ENCODE assay signal across 8 cellular contexts in genomic region chr7:130921391-130922180, GRCh38.
DNase-seq lines count a peak whose midpoint lies in the region; ATAC-seq and TF ChIP-seq lines count a peak whose summit lies in the region.

No MANE protein-coding gene starts in this region.

- no peak for TF ChIP-seq CTCF in left ventricle myocardium inferior (IDR thresholded peaks at IDR 0.05; ENCODE audit: borderline replicate concordance)

- H3K27me3 ChIP-seq in left ventricle myocardium inferior (ENCODE audit: low read depth) (no peaks in the 10 kb centered on the region), H7 (ENCODE audit: control insufficient read depth, insufficient read depth, low read length) (no peaks in the 10 kb centered on the region)

- H3K36me3 Mint-ChIP-seq in activated naive CD4-positive, alpha-beta T cell treated with anti-CD3 and anti-CD28 coated beads, Interleukin-2, amount 10 ng/mL, durations not matched to agents 7 days and 5 days = peaks cover 58% of the 10 kb centered on the region

- H3K4me3 Mint-ChIP-seq in activated naive CD4-positive, alpha-beta T cell treated with anti-CD3 and anti-CD28 coated beads, Interleukin-2, amount 10 ng/mL, durations not matched to agents 7 days and 5 days = no peak overlapping the region

- no peaks in the 10 kb centered on the region for H3K36me3 ChIP-seq in left ventricle myocardium inferior
- H3K36me3 ChIP-seq in H7 (replicated peaks; ENCODE audit: control insufficient read depth, insufficient read depth, low read length) = no peaks in the 10 kb centered on the region

- H3K27me3 Mint-ChIP-seq in activated naive CD4-positive, alpha-beta T cell treated with anti-CD3 and anti-CD28 coated beads, Interleukin-2, amount 10 ng/mL, durations not matched to agents 7 days and 5 days = no peaks in the 10 kb centered on the region

- peaks cover 88% of the 10 kb centered on the region for H3K4me1 Mint-ChIP-seq in activated naive CD4-positive, alpha-beta T cell treated with anti-CD3 and anti-CD28 coated beads, Interleukin-2, amount 10 ng/mL, durations not matched to agents 7 days and 5 days

- CTCF ChIA-PET in activated naive CD4-positive, alpha-beta T cell treated with anti-CD3 and anti-CD28 coated beads, Interleukin-2, amount 10 ng/mL, durations not matched to agents 7 days and 5 days (lab: Charles Lee) = interaction anchor here (0.9 to 3.3 kb wide), 2 partner anchors 14 to 25 kb away, joined by 3 to 10 read pairs; no protein-coding TSS in a partner anchor

- peak overlapping the region; percentile 70 for H3K27ac Mint-ChIP-seq in activated naive CD4-positive, alpha-beta T cell treated with anti-CD3 and anti-CD28 coated beads, Interleukin-2, amount 10 ng/mL, durations not matched to agents 7 days and 5 days

- ATAC-seq in HG02885 (IDR thresholded peaks at IDR 0.05; ENCODE audit: poor library complexity, unreplicated experiment) (peak; percentile 35), GM18498 (IDR thresholded peaks at IDR 0.05; ENCODE audit: unreplicated experiment) (no peak)

- H3K4me1 ChIP-seq in left ventricle myocardium inferior = peaks cover 100% of the 10 kb centered on the region

- H3K9me3 Mint-ChIP-seq in activated naive CD4-positive, alpha-beta T cell treated with anti-CD3 and anti-CD28 coated beads, Interleukin-2, amount 10 ng/mL, durations not matched to agents 7 days and 5 days = no peaks in the 10 kb centered on the region

- H3K4me3 ChIP-seq in left ventricle myocardium inferior = peak overlapping the region; percentile 57
- H3K4me3 ChIP-seq in H7 (ENCODE audit: insufficient read depth, low read depth, low read length) = no peak overlapping the region

- H3K27ac ChIP-seq in left ventricle myocardium inferior (replicated peaks) = peak overlapping the region; percentile 92

- H3K9me3 ChIP-seq in left ventricle myocardium inferior (replicated peaks) = no peaks in the 10 kb centered on the region

- DNase-seq in activated naive CD4-positive, alpha-beta T cell treated with anti-CD3 and anti-CD28 coated beads, Interleukin-2, amount 10 ng/mL, durations not matched to agents 7 days and 5 days = no peak
- peak; percentile 49 for DNase-seq in left ventricle myocardium inferior
- peak; percentile 92 for DNase-seq in retina
- no peak for DNase-seq in H7
- no peak for DNase-seq in NCI-H146 treated with DMSO at 0.1 percent for 48 hours (lab: John Stamatoyannopoulos, UW; ENCODE audit: unreplicated experiment)
- DNase-seq in islet precursor cell = no peak

- intact Hi-C loops in left ventricle myocardium inferior (cut with micrococcal nuclease) = no loop called here

Comparison
In these comparisons a context has a peak if more than half of its experiments do, and no peak if none do; other contexts are left out.
1. DNase-seq: peak in left ventricle myocardium inferior (single experiment) and retina (single experiment); none in activated naive CD4-positive, alpha-beta T cell treated with anti-CD3 and anti-CD28 coated beads, Interleukin-2, amount 10 ng/mL, durations not matched to agents 7 days and 5 days (single experiment), H7 (single experiment), NCI-H146 treated with DMSO at 0.1 percent for 48 hours (single experiment) and islet precursor cell (single experiment).